8 cellular contexts compared by ENCODE assay signal in the genomic region with DNA sequence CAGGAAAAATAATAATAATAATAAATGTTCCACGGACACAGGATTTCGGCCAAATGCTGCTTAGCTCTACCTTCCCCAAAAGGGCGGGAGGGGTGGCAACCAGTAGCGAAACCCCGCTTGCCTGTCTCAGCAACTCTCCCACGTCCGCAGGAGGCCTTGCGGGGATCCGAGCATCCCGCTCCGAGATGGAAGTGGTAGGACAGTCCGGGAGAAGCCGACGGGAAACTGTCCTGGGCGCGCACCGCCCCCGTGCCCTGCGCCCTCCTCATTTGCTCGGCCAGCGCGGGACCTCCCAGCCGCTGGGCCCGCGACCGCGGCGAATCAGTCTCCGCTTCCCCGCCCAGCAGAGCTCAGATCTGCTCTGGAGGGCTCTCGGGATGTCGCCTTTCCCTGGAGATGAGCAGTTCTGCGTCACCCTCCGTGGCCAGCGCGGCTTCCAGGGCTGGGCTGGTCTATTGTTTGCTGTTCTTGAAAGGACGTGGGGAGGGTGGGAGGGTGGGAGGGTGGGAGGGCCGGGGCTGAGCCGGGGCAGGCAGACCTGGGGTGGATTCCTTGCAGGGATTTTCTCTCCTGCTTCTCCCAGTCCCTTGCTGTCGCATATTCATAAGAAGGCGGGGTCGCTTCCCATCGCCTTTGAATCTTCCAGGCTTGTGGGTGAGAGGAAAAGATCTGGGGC. TPM values are rescaled to one million over a fixed set of nuclear protein-coding genes. Genes with fewer than 3 reads are reported as not detected.
DNase-seq lines count a peak whose midpoint lies in the region; ATAC-seq, FAIRE-seq and TF ChIP-seq lines count a peak whose summit lies in the region.

No MANE protein-coding gene starts in this region.

- intact Hi-C loops in endothelial cell of umbilical vein (cut with micrococcal nuclease): no loop called here

- FAIRE-seq in endothelial cell of umbilical vein (lab: Jason Lieb, UNC): no peak

- no peaks in the 10 kb centered on the region for H4K20me1 ChIP-seq in endothelial cell of umbilical vein (replicated peaks; ENCODE audit: control insufficient read depth, extremely low read depth, insufficient read depth, low read length)

- H3K9me3 Mint-ChIP-seq in naive thymus-derived CD8-positive, alpha-beta T cell: peaks cover 0 to 33% (median 17%) of the 10 kb centered on the region in 9 donors

- TF ChIP-seq POLR2A in endothelial cell of umbilical vein (IDR thresholded peaks at IDR 0.05; ENCODE audit: low read depth, low read length): no peak

- BruUV-seq in endothelial cell of umbilical vein (replicated peaks; lab: Mats Ljungman, UMichigan): no TSS peak

- DNase-seq in AG20443 (ENCODE audit: low spot score) (peak; percentile 51), MG63 (peak; percentile 16), endothelial cell of umbilical vein (ENCODE audit: low read depth, low spot score) (no peak), HuH-7.5 (ENCODE audit: low spot score) (no peak), NCI-H2196 (lab: John Stamatoyannopoulos, UW; ENCODE audit: unreplicated experiment) (no peak)
- no peak for DNase-seq in naive thymus-derived CD8-positive, alpha-beta T cell
- DNase-seq in activated CD4-positive, CD25-positive, alpha-beta regulatory T cell (lab: John Stamatoyannopoulos, UW): no peak

- peaks cover 0 to 10% (median 7%) of the 10 kb centered on the region in 4 donors for H3K4me1 Mint-ChIP-seq in naive thymus-derived CD8-positive, alpha-beta T cell

- H3K27me3 Mint-ChIP-seq in naive thymus-derived CD8-positive, alpha-beta T cell: peaks cover 42 to 89% (median 58%) of the 10 kb centered on the region in 5 donors

- H3K36me3 ChIP-seq in MG63 (no peaks in the 10 kb centered on the region), endothelial cell of umbilical vein (ENCODE audit: control insufficient read depth in 2 of 2, extremely low read depth in 1 of 2, insufficient read depth in 2 of 2, low read length in 2 of 2) (no peaks in the 10 kb centered on the region)

- H3K9me3 ChIP-seq in MG63 (peaks cover 7% of the 10 kb centered on the region), endothelial cell of umbilical vein (replicated peaks; ENCODE audit: control insufficient read depth, insufficient read depth, low read length) (no peaks in the 10 kb centered on the region)

- no peak for ATAC-seq in naive thymus-derived CD8-positive, alpha-beta T cell
- no peak for ATAC-seq in GM18873 (IDR thresholded peaks at IDR 0.05; ENCODE audit: low FRiP score, unreplicated experiment)

- peaks cover 64% of the 10 kb centered on the region for H3K27me3 ChIP-seq in MG63
- peaks cover 22 to 36% of the 10 kb centered on the region in 2 experiments for H3K27me3 ChIP-seq in endothelial cell of umbilical vein (ENCODE audit: control insufficient read depth in 2 of 2, insufficient read depth in 2 of 2, low read length in 2 of 2)

- peak overlapping the region in 8 of 10 donors; percentile 1 to 44 (median 22) for H3K4me3 Mint-ChIP-seq in naive thymus-derived CD8-positive, alpha-beta T cell

- peaks cover 3% of the 10 kb centered on the region for H3K4me1 ChIP-seq in endothelial cell of umbilical vein (ENCODE audit: control insufficient read depth, extremely low read depth, insufficient read depth, low read length)

- TF ChIP-seq CTCF in endothelial cell of umbilical vein (IDR thresholded peaks at IDR 0.05; ENCODE audit: extremely low read depth in 1 of 2, insufficient read depth in 1 of 2, low read depth in 1 of 2, low read length in 2 of 2): no peak

- dilution Hi-C loops in endothelial cell of umbilical vein (cut with MboI; ENCODE audit: extremely low pct_ligation_motif_present, low sequenced_read_pairs): no loop called here

- H3K36me3 Mint-ChIP-seq in naive thymus-derived CD8-positive, alpha-beta T cell: peaks cover 2 to 18% (median 11%) of the 10 kb centered on the region in 3 donors

- H3K9ac ChIP-seq in endothelial cell of umbilical vein (replicated peaks; ENCODE audit: extremely low read depth, insufficient read depth, low read length): no peak overlapping the region

- CTCF ChIA-PET in endothelial cell of umbilical vein (lab: Charles Lee): interaction anchor here (0.6 kb wide), 1 partner anchor 144 kb away, joined by 3 read pairs; no protein-coding TSS in a partner anchor

- no peaks in the 10 kb centered on the region for H3K79me2 ChIP-seq in endothelial cell of umbilical vein (ENCODE audit: control insufficient read depth, insufficient read depth, low read length)

- H2AFZ ChIP-seq in endothelial cell of umbilical vein (ENCODE audit: low read depth, low read length): peak overlapping the region; percentile 59

- no peak overlapping the region for H3K27ac Mint-ChIP-seq in naive thymus-derived CD8-positive, alpha-beta T cell

- no peak overlapping the region for H3K27ac ChIP-seq in endothelial cell of umbilical vein (ENCODE audit: insufficient read depth, low read depth, low read length)

- H3K4me3 ChIP-seq in MG63 (peak overlapping the region; percentile 31), endothelial cell of umbilical vein (replicated peaks in 1 of 3; ENCODE audit: insufficient read depth in 1 of 3, low read depth in 1 of 3, low read length in 3 of 3) (peak overlapping the region in 2 of 3 experiments; percentile 0 to 23)

- H3K9me1 ChIP-seq in endothelial cell of umbilical vein (replicated peaks; ENCODE audit: control insufficient read depth, extremely low read depth, insufficient read depth, low read length): no peaks in the 10 kb centered on the region

- H3K4me2 ChIP-seq in endothelial cell of umbilical vein (ENCODE audit: insufficient read depth, low read length): peak overlapping the region; percentile 42

- POLR2A ChIA-PET in endothelial cell of umbilical vein (lab: Charles Lee): no interaction called here
- POLR2A ChIA-PET in naive thymus-derived CD8-positive, alpha-beta T cell (lab: Charles Lee): no interaction called here

TF ChIP-seq in endothelial cell of umbilical vein, 7 proteins besides CTCF, POLR2A, EP300 and RAD21:
- TF ChIP-seq MYC (IDR thresholded peaks at IDR 0.05; ENCODE audit: low read depth, low read length) (no peak), EZH2 (IDR thresholded peaks at IDR 0.05; ENCODE audit: borderline replicate concordance, low read depth, low read length, severe bottlenecking) (peak; percentile 64)
TF ChIP-seq in endothelial cell of umbilical vein: peak in this region for 1.

RNA-seq across cellular contexts. Expression of a gene that starts 48.8 kb away (rescaled TPM):
- total RNA-seq in MG63 (2014; rRNA removed; shearing (Covaris generic); ENCODE audit: low replicate concordance): 0.63 and 4.9 TPM in 2 replicates
- 0.18 and 0.31 TPM in 2 replicates for total RNA-seq in endothelial cell of umbilical vein
- polyA plus RNA-seq in endothelial cell of umbilical vein: 0.07 and 0.13 TPM in 2 replicates
- 0.17 and 0.19 TPM in 2 replicates for polyA plus RNA-seq in endothelial cell of umbilical vein (2011; cell fraction: cytosol; rRNA removed)
- 0.10 and 0.28 TPM in 2 replicates for polyA plus RNA-seq in endothelial cell of umbilical vein (2011; cell fraction: nucleus; rRNA removed)
- 0.67 and 1.5 TPM in 2 replicates for polyA plus RNA-seq in endothelial cell of umbilical vein (2012)
- 0.06 and 0.07 TPM in 2 replicates for polyA minus RNA-seq in endothelial cell of umbilical vein
- polyA minus RNA-seq in endothelial cell of umbilical vein (2011; cell fraction: cytosol; rRNA and poly(A)+ RNA removed): not detected
- not detected in 2 replicates for polyA minus RNA-seq in endothelial cell of umbilical vein (2011; cell fraction: nucleus; rRNA and poly(A)+ RNA removed)
- total RNA-seq in naive thymus-derived CD8-positive, alpha-beta T cell: 1 to 10 TPM; 1.0 to 1.1 TPM
- polyA plus RNA-seq in naive thymus-derived CD8-positive, alpha-beta T cell: under 1 TPM; 0.07 to 0.16 (median 0.12) TPM

Comparison
In these comparisons a context has a peak if more than half of its experiments do, and no peak if none do; other contexts are left out.
1. DNase-seq: peak in AG20443 (single experiment) and MG63 (single experiment); none in endothelial cell of umbilical vein (single experiment), naive thymus-derived CD8-positive, alpha-beta T cell (0 of 10), HuH-7.5 (single experiment), NCI-H2196 (single experiment) and activated CD4-positive, CD25-positive, alpha-beta regulatory T cell (0 of 4).